9 cellular contexts compared by ENCODE assay signal in genomic region chr4:154399259-154399974, GRCh38.
DNase-seq lines count a peak whose midpoint lies in the region; ATAC-seq and TF ChIP-seq lines count a peak whose summit lies in the region.
"Had no signal": no experiment of that assay in that cellular context is flagged by ENCODE, and none has a peak within 500 bp of the region (broad histone marks: within the 10 kb centered on the region; RNA-seq: fewer than 3 reads in every experiment).

No MANE protein-coding gene starts in this region.

- H3K9me3 Mint-ChIP-seq in chondrocyte (ENCODE audit: low read depth) (no peaks in the 10 kb centered on the region), nephron (peaks cover 4% of the 10 kb centered on the region)
- no peaks in the 10 kb centered on the region for H3K9me3 Mint-ChIP-seq in activated CD4-positive, alpha-beta T cell treated with anti-CD3 and anti-CD28 coated beads, Interleukin-2, amount 10 ng/mL, durations not matched to agents 7 days and 5 days

- H3K9me3 ChIP-seq in vagina = no peaks in the 10 kb centered on the region

- intact Hi-C loops in vagina (cut with DNase I) = loop anchor here (5.0 kb wide), 1 partner anchor 108 kb away; no protein-coding TSS in a partner anchor

- no peak overlapping the region for H3K4me3 Mint-ChIP-seq in chondrocyte (ENCODE audit: unreplicated experiment)
- H3K4me3 Mint-ChIP-seq in nephron = peak overlapping the region in 2 of 3 experiments; percentile 40 to 68
- H3K4me3 Mint-ChIP-seq in activated CD4-positive, alpha-beta T cell treated with anti-CD3 and anti-CD28 coated beads, Interleukin-2, amount 10 ng/mL, durations not matched to agents 7 days and 5 days = no peak overlapping the region

- no peaks in the 10 kb centered on the region for H3K36me3 ChIP-seq in vagina

- H3K36me3 Mint-ChIP-seq in chondrocyte (ENCODE audit: low read depth) = no peaks in the 10 kb centered on the region
- no peaks in the 10 kb centered on the region for H3K36me3 Mint-ChIP-seq in nephron (ENCODE audit: low read depth)
- H3K36me3 Mint-ChIP-seq in activated CD4-positive, alpha-beta T cell treated with anti-CD3 and anti-CD28 coated beads, Interleukin-2, amount 10 ng/mL, durations not matched to agents 7 days and 5 days (ENCODE audit: low read depth) = no peaks in the 10 kb centered on the region

- peak; percentile 52 for DNase-seq in AG20443 (ENCODE audit: low spot score)
- DNase-seq in LHCN-M2 (ENCODE audit: low read depth) = peak; percentile 49
- no peak for DNase-seq in chondrocyte (ENCODE audit: low spot score)
- DNase-seq in vagina (ENCODE audit: extremely low spot score in 2 of 2) = no peak
- DNase-seq in activated CD4-positive, alpha-beta T cell treated with anti-CD3 and anti-CD28 coated beads, Interleukin-2, amount 10 ng/mL, durations not matched to agents 7 days and 5 days = no peak
- no peak for DNase-seq in HK-2 (ENCODE audit: unreplicated experiment)
- DNase-seq: cerebellar nuclear complex had no signal

- no peak for TF ChIP-seq POLR2A in vagina (IDR thresholded peaks at IDR 0.05)

- CTCF ChIA-PET in activated CD4-positive, alpha-beta T cell treated with anti-CD3 and anti-CD28 coated beads, Interleukin-2, amount 10 ng/mL, durations not matched to agents 7 days and 5 days (lab: Charles Lee) = no interaction called here

- no peak overlapping the region for H3K27ac Mint-ChIP-seq in chondrocyte (ENCODE audit: unreplicated experiment)
- peak overlapping the region; percentile 37 to 95 (median 92) for H3K27ac Mint-ChIP-seq in nephron
- H3K27ac Mint-ChIP-seq in activated CD4-positive, alpha-beta T cell treated with anti-CD3 and anti-CD28 coated beads, Interleukin-2, amount 10 ng/mL, durations not matched to agents 7 days and 5 days = no peak overlapping the region

- peak; percentile 69 for TF ChIP-seq CTCF in chondrocyte (IDR thresholded peaks at IDR 0.05)
- peak; percentile 57 to 64 (median 64) for TF ChIP-seq CTCF in nephron (IDR thresholded peaks at IDR 0.05; ENCODE audit: unreplicated experiment in 3 of 3)
- TF ChIP-seq CTCF in vagina (IDR thresholded peaks at IDR 0.05) = peak in 1 of 3 experiments; percentile 24

- H3K27me3 ChIP-seq in vagina = no peaks in the 10 kb centered on the region

- H3K27ac ChIP-seq in vagina = no peak overlapping the region

- H3K4me1 ChIP-seq in vagina = no peaks in the 10 kb centered on the region

- POLR2A ChIA-PET in activated CD4-positive, alpha-beta T cell treated with anti-CD3 and anti-CD28 coated beads, Interleukin-2, amount 10 ng/mL, durations not matched to agents 7 days and 5 days (lab: Charles Lee) = no interaction called here

- H3K27me3 Mint-ChIP-seq in chondrocyte (ENCODE audit: low read depth) (peaks cover 42% of the 10 kb centered on the region), nephron (ENCODE audit: low read depth) (peaks cover 6% of the 10 kb centered on the region)
- H3K27me3 Mint-ChIP-seq in activated CD4-positive, alpha-beta T cell treated with anti-CD3 and anti-CD28 coated beads, Interleukin-2, amount 10 ng/mL, durations not matched to agents 7 days and 5 days = peaks cover 7% of the 10 kb centered on the region

- no peak overlapping the region for H3K4me3 ChIP-seq in vagina

- H3K4me1 Mint-ChIP-seq in chondrocyte (ENCODE audit: low read depth) = no peaks in the 10 kb centered on the region
- peaks cover 16% of the 10 kb centered on the region for H3K4me1 Mint-ChIP-seq in nephron
- H3K4me1 Mint-ChIP-seq in activated CD4-positive, alpha-beta T cell treated with anti-CD3 and anti-CD28 coated beads, Interleukin-2, amount 10 ng/mL, durations not matched to agents 7 days and 5 days = no peaks in the 10 kb centered on the region

- no peak for ATAC-seq in HG03460 (IDR thresholded peaks at IDR 0.05; ENCODE audit: unreplicated experiment)

Comparison
In these comparisons a context has a peak if more than half of its experiments do, and no peak if none do; other contexts are left out.
1. DNase-seq: peak in AG20443 (single experiment) and LHCN-M2 (single experiment); none in chondrocyte (single experiment), vagina (0 of 2), activated CD4-positive, alpha-beta T cell treated with anti-CD3 and anti-CD28 coated beads, Interleukin-2, amount 10 ng/mL, durations not matched to agents 7 days and 5 days (single experiment) and HK-2 (single experiment).
2. H3K27ac Mint-ChIP-seq: peak in nephron (3 of 3); none in chondrocyte (single experiment) and activated CD4-positive, alpha-beta T cell treated with anti-CD3 and anti-CD28 coated beads, Interleukin-2, amount 10 ng/mL, durations not matched to agents 7 days and 5 days (single experiment).
3. H3K4me3 Mint-ChIP-seq: peak in nephron (2 of 3); none in chondrocyte (single experiment) and activated CD4-positive, alpha-beta T cell treated with anti-CD3 and anti-CD28 coated beads, Interleukin-2, amount 10 ng/mL, durations not matched to agents 7 days and 5 days (single experiment).